ENCODE assay signal across 29 cellular contexts in genomic region chr16:29920690-29921371, GRCh38. TPM values are rescaled to one million over a fixed set of nuclear protein-coding genes. Genes with fewer than 3 reads are reported as not detected.
A peak's percentile ranks its signal among the peaks of the same experiment; 100 is the strongest.
DNase-seq lines count a peak whose midpoint lies in the region; ATAC-seq, FAIRE-seq and TF ChIP-seq lines count a peak whose summit lies in the region.
"Had no signal": no experiment of that assay in that cellular context is flagged by ENCODE, and none has a peak within 500 bp of the region (broad histone marks: within the 10 kb centered on the region; RNA-seq: fewer than 3 reads in every experiment).

No MANE protein-coding gene starts in this region.

- 68 to 86% methylated on average over 7 of the region's 7 CpGs for WGBS in sigmoid colon, 2 donors

- no peak for DNase-seq in activated T-cell treated with anti-CD3 and anti-CD28 coated beads, Interleukin-2, amount 50 U/mL, for 72 hours
- DNase-seq in activated T-cell treated with anti-CD3 and anti-CD28 coated beads, Interleukin-2, amount 50 U/mL, for 24 hours = no peak
- peak in 2 of 10 donors; percentile 42 for DNase-seq in dorsolateral prefrontal cortex
- DNase-seq in occipital lobe (lab: John Stamatoyannopoulos, UW) = peak; percentile 26
- no peak for DNase-seq in sigmoid colon
- no peak for DNase-seq in left ventricle myocardium superior
- DNase-seq in A172 (ENCODE audit: low spot score) = no peak
- DNase-seq in D721Med (ENCODE audit: insufficient read length, low spot score) = no peak
- DNase-seq: activated gamma-delta T cell treated with Interleukin-2 at 50 U/mL for 16 hours; activated T-cell treated with anti-CD3 and anti-CD28 coated beads, Interleukin-2, amount 50 U/mL, for 1 hour; BE2C; CD8-positive, alpha-beta memory T cell; DMS 273 treated with DMSO at 0.1 percent for 48 hours; foreskin melanocyte; GM23248; Kasumi-1; NCI-H1436; NCI-H2081 treated with DMSO at 0.1 percent for 48 hours; NCI-H2227 treated with DMSO at 0.1 percent for 48 hours; NCI-H526 treated with DMSO at 0.1 percent for 48 hours; Peyer's patch; SHP77 treated with DMSO at 0.1 percent for 48 hours; stimulated activated CD4-positive, alpha-beta T cell treated with anti-CD3 and anti-CD28 coated beads, Interleukin-4, amount 100 ng/mL, for 24 hours; upper lobe of left lung had no signal

- peaks cover 0 to 49% (median 13%) of the 10 kb centered on the region in 4 donors for H3K36me3 ChIP-seq in sigmoid colon
- H3K36me3 ChIP-seq: BE2C had no signal

- intact Hi-C loops in dorsolateral prefrontal cortex (cut with DNase I) (loop anchor here in 1 of 2 donors (1.0 kb wide), 1 partner anchor 21 kb away; the partner anchor contains the start of gene ASPHD1), sigmoid colon (cut with DNase I) (no loop called here), left ventricle myocardium superior (cut with micrococcal nuclease) (no loop called here)

- H3K4me1 Mint-ChIP-seq in activated T-cell treated with anti-CD3 and anti-CD28 coated beads, Interleukin-2, amount 50 U/mL, for 72 hours (ENCODE audit: low read depth) = peaks cover 44% of the 10 kb centered on the region
- H3K4me1 Mint-ChIP-seq in activated T-cell treated with anti-CD3 and anti-CD28 coated beads, Interleukin-2, amount 50 U/mL, for 24 hours (ENCODE audit: low read depth) = peaks cover 35% of the 10 kb centered on the region

- H3K27ac Mint-ChIP-seq in activated T-cell treated with anti-CD3 and anti-CD28 coated beads, Interleukin-2, amount 50 U/mL, for 72 hours = peak overlapping the region; percentile 61
- no peak overlapping the region for H3K27ac Mint-ChIP-seq in activated T-cell treated with anti-CD3 and anti-CD28 coated beads, Interleukin-2, amount 50 U/mL, for 24 hours
- H3K27ac Mint-ChIP-seq: memory B cell; T-helper 2 cell treated with Interferon-gamma antibody and Interleukin-4, amounts not matched to agents 5 μg/mL and 100 μg/mL, for 36 hours had no signal

- H3K36me3 Mint-ChIP-seq in activated T-cell treated with anti-CD3 and anti-CD28 coated beads, Interleukin-2, amount 50 U/mL, for 72 hours (ENCODE audit: insufficient read depth in 2 of 2) = peaks cover 7 to 21% of the 10 kb centered on the region in 2 donors
- peaks cover 85% of the 10 kb centered on the region for H3K36me3 Mint-ChIP-seq in activated T-cell treated with anti-CD3 and anti-CD28 coated beads, Interleukin-2, amount 50 U/mL, for 24 hours (ENCODE audit: low read depth)

- no peak for TF ChIP-seq EP300 in sigmoid colon (IDR thresholded peaks at IDR 0.05)

- H3K9me3 ChIP-seq in sigmoid colon = no peaks in the 10 kb centered on the region
- H3K9me3 ChIP-seq: BE2C, neutrophil, Peyer's patch, prostate gland, upper lobe of left lung had no signal

- peak overlapping the region in 47 of 59 donors; percentile 1 to 50 (median 30) for H3K4me3 ChIP-seq in dorsolateral prefrontal cortex
- no peak overlapping the region for H3K4me3 ChIP-seq in sigmoid colon
- H3K4me3 ChIP-seq: GM23248, Peyer's patch, prostate gland, upper lobe of left lung had no signal

- H3K27me3 Mint-ChIP-seq in activated T-cell treated with anti-CD3 and anti-CD28 coated beads, Interleukin-2, amount 50 U/mL, for 72 hours (ENCODE audit: low read depth) = no peaks in the 10 kb centered on the region
- no peaks in the 10 kb centered on the region for H3K27me3 Mint-ChIP-seq in activated T-cell treated with anti-CD3 and anti-CD28 coated beads, Interleukin-2, amount 50 U/mL, for 24 hours
- H3K27me3 Mint-ChIP-seq: CD8-positive, alpha-beta memory T cell; memory B cell had no signal

- no peak for ATAC-seq in activated T-cell treated with anti-CD3 and anti-CD28 coated beads, Interleukin-2, amount 50 U/mL, for 72 hours (replicated peaks in 1 of 2)
- no peak for ATAC-seq in left ventricle myocardium superior

- H3K27me3 ChIP-seq in dorsolateral prefrontal cortex (no peaks in the 10 kb centered on the region), sigmoid colon (no peaks in the 10 kb centered on the region)
- H3K27me3 ChIP-seq: BE2C, neutrophil, Peyer's patch, upper lobe of left lung had no signal

- no peak overlapping the region for H3K4me3 Mint-ChIP-seq in activated T-cell treated with anti-CD3 and anti-CD28 coated beads, Interleukin-2, amount 50 U/mL, for 72 hours
- H3K4me3 Mint-ChIP-seq in activated T-cell treated with anti-CD3 and anti-CD28 coated beads, Interleukin-2, amount 50 U/mL, for 24 hours = no peak overlapping the region
- H3K4me3 Mint-ChIP-seq: memory B cell; T-helper 2 cell treated with Interferon-gamma antibody and Interleukin-4, amounts not matched to agents 5 μg/mL and 100 μg/mL, for 36 hours had no signal

- H3K27ac ChIP-seq in dorsolateral prefrontal cortex = peak overlapping the region; percentile 3 to 97 (median 89)
- H3K27ac ChIP-seq in sigmoid colon = no peak overlapping the region
- H3K27ac ChIP-seq: GM23248, neutrophil, Peyer's patch, prostate gland, upper lobe of left lung had no signal

- no peak for TF ChIP-seq POLR2A in sigmoid colon (IDR thresholded peaks at IDR 0.05)

- peaks cover 0 to 16% (median 12%) of the 10 kb centered on the region in 4 donors for H3K4me1 ChIP-seq in sigmoid colon
- H3K4me1 ChIP-seq: BE2C had no signal

- no peak for FAIRE-seq in D721Med (lab: Jason Lieb, UNC)
- FAIRE-seq: endometrium had no signal

- TF ChIP-seq CTCF in dorsolateral prefrontal cortex (IDR thresholded peaks at IDR 0.05 in 54 of 56, conservative IDR thresholded peaks at IDR 0.05 in 2 of 56; ENCODE audit: low read depth in 1 of 56, partially characterized antibody in 56 of 56) = no peak
- TF ChIP-seq CTCF in sigmoid colon (IDR thresholded peaks at IDR 0.05) = no peak
- TF ChIP-seq CTCF in D721Med (IDR thresholded peaks at IDR 0.05; ENCODE audit: insufficient read depth, missing control alignments) = no peak

- no peaks in the 10 kb centered on the region for H3K9me3 Mint-ChIP-seq in activated T-cell treated with anti-CD3 and anti-CD28 coated beads, Interleukin-2, amount 50 U/mL, for 72 hours
- no peaks in the 10 kb centered on the region for H3K9me3 Mint-ChIP-seq in activated T-cell treated with anti-CD3 and anti-CD28 coated beads, Interleukin-2, amount 50 U/mL, for 24 hours
- H3K9me3 Mint-ChIP-seq: CD8-positive, alpha-beta memory T cell; memory B cell; T-helper 2 cell treated with Interferon-gamma antibody and Interleukin-4, amounts not matched to agents 5 μg/mL and 100 μg/mL, for 36 hours had no signal

RNA-seq across cellular contexts. Expression of gene KCTD13, which starts 5.2 kb away (rescaled TPM):
- total RNA-seq in activated T-cell treated with anti-CD3 and anti-CD28 coated beads, Interleukin-2, amount 50 U/mL, for 72 hours = 10 to 100 TPM; 45.3 to 46.8 TPM
- total RNA-seq in dorsolateral prefrontal cortex (10 to 100 TPM; 38.6 to 87.0 (median 61.2) TPM), occipital lobe (15.6 TPM), sigmoid colon (10 to 100 TPM in 3 of 4 donors, 1 to 10 TPM in 1; 9.8 to 20.5 (median 14.1) TPM), left ventricle myocardium superior (5.5 TPM)
- 10 to 100 TPM in 2 of 3 donors, 1 to 10 TPM in 1; 5.4 to 26.1 (median 18.7) TPM for polyA plus RNA-seq in sigmoid colon
- total RNA-seq in A172 (2014; rRNA removed; shearing (Covaris generic)) = 11.0 and 12.5 TPM in 2 replicates

RNA-seq across cellular contexts. Expression of gene ASPHD1, which starts 20.5 kb away (rescaled TPM):
- under 1 TPM; 0.82 to 0.93 TPM for total RNA-seq in activated T-cell treated with anti-CD3 and anti-CD28 coated beads, Interleukin-2, amount 50 U/mL, for 72 hours
- 100 to 1,000 TPM in 28 of 120 experiments, 10 to 100 TPM in 92; 60.7 to 127 (median 92.5) TPM for total RNA-seq in dorsolateral prefrontal cortex
- total RNA-seq in occipital lobe = 17.2 TPM
- total RNA-seq in sigmoid colon = 1 to 10 TPM in 2 of 4 donors, under 1 TPM in 1, not detected in 1; 0.95 to 2.2 (median 2.1) TPM
- 1 to 10 TPM; 2.4 to 3.4 (median 3.2) TPM for polyA plus RNA-seq in sigmoid colon
- total RNA-seq in left ventricle myocardium superior = 0.37 TPM
- total RNA-seq in A172 (2014; rRNA removed; shearing (Covaris generic)) = 18.4 and 22.0 TPM in 2 replicates
- polyA plus RNA-seq: CD8-positive, alpha-beta memory T cell had no signal

RNA-seq across cellular contexts. Expression of gene SEZ6L2, which starts 21.5 kb away (rescaled TPM):
- under 1 TPM; 0.31 to 0.44 TPM for total RNA-seq in activated T-cell treated with anti-CD3 and anti-CD28 coated beads, Interleukin-2, amount 50 U/mL, for 72 hours
- 100 to 1,000 TPM in 106 of 120 experiments, 10 to 100 TPM in 14; 57.0 to 207 (median 139) TPM for total RNA-seq in dorsolateral prefrontal cortex
- total RNA-seq in occipital lobe = 32.1 TPM
- 1 to 10 TPM in 3 of 4 donors, under 1 TPM in 1; 0.66 to 9.1 (median 1.4) TPM for total RNA-seq in sigmoid colon
- polyA plus RNA-seq in sigmoid colon = 1 to 10 TPM in 2 of 3 donors, under 1 TPM in 1; 0.60 to 6.2 (median 1.6) TPM
- total RNA-seq in left ventricle myocardium superior = 0.22 TPM
- total RNA-seq in A172 (2014; rRNA removed; shearing (Covaris generic)) = 22.1 and 24.9 TPM in 2 replicates
- polyA plus RNA-seq: CD8-positive, alpha-beta memory T cell had no signal

RNA-seq across cellular contexts. Expression of gene TMEM219, which starts 41.0 kb away (rescaled TPM):
- total RNA-seq in activated T-cell treated with anti-CD3 and anti-CD28 coated beads, Interleukin-2, amount 50 U/mL, for 72 hours = 10 to 100 TPM; 84.5 to 84.7 TPM
- total RNA-seq in dorsolateral prefrontal cortex (100 to 1,000 TPM in 56 of 120 experiments, 10 to 100 TPM in 64; 63.3 to 177 (median 99.3) TPM), occipital lobe (22.5 TPM), sigmoid colon (100 to 1,000 TPM; 103 to 136 (median 112) TPM), left ventricle myocardium superior (66.2 TPM)
- polyA plus RNA-seq in sigmoid colon = 100 to 1,000 TPM; 178 to 314 (median 297) TPM
- 90.8 and 105 TPM in 2 replicates for total RNA-seq in A172 (2014; rRNA removed; shearing (Covaris generic))

RNA-seq across cellular contexts. Expression of gene TAOK2, which starts 52.8 kb away (rescaled TPM):
- total RNA-seq in activated T-cell treated with anti-CD3 and anti-CD28 coated beads, Interleukin-2, amount 50 U/mL, for 72 hours = 10 to 100 TPM; 31.1 to 35.0 TPM
- total RNA-seq in dorsolateral prefrontal cortex = 10 to 100 TPM; 58.7 to 87.3 (median 69.6) TPM
- total RNA-seq in occipital lobe = 49.8 TPM
- total RNA-seq in sigmoid colon = 10 to 100 TPM; 26.8 to 38.5 (median 29.7) TPM
- 10 to 100 TPM in 2 of 3 donors, 1 to 10 TPM in 1; 9.0 to 42.2 (median 12.7) TPM for polyA plus RNA-seq in sigmoid colon
- 34.9 TPM for total RNA-seq in left ventricle myocardium superior
- 43.2 and 45.4 TPM in 2 replicates for total RNA-seq in A172 (2014; rRNA removed; shearing (Covaris generic))

Comparison
In these comparisons a context has a peak if more than half of its experiments do, and no peak if none do; other contexts are left out.
1. H3K27ac ChIP-seq: peak in dorsolateral prefrontal cortex (59 of 59); none in sigmoid colon (0 of 4).
2. H3K4me3 ChIP-seq: peak in dorsolateral prefrontal cortex (47 of 59); none in sigmoid colon (0 of 4).